Comparison of ENCODE assay signal across 9 cellular contexts in the genomic region with DNA sequence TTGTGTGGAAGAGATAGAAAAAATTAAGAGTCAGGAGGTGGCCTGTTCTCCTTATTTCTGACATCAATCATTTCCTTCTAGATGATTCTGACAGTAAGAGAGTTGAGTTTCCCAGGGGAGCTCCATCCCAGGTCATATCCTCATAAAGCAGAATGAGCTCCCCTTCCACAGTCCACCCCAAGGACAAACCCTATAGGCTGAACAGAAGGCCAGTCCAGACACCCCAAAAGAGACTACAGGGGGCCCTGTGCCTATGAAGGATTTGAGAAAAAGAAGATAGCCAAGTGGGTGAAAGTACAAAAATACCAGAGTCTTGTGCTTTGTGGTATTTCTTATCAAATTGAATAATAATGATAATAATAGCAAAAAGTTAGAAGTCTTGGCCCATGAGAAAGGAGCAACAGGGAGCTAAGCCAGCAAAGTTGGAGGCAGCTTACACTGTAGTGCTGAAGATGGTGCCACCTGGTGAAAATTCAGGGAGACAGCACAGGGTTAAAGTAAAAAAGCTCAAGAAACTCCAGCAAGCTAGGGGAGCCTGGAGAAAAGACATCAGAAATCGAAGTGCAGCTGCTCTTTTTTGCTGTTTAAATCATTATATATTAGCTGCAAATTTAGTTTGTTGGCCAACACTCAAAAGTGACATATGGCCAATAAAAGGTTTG. TPM values are rescaled to one million over a fixed set of nuclear protein-coding genes. Genes with fewer than 3 reads are reported as not detected.
DNase-seq lines count a peak whose midpoint lies in the region; ATAC-seq and TF ChIP-seq lines count a peak whose summit lies in the region.
"Had no signal": no experiment of that assay in that cellular context is flagged by ENCODE, and none has a peak within 500 bp of the region (broad histone marks: within the 10 kb centered on the region; RNA-seq: fewer than 3 reads in every experiment).

No MANE protein-coding gene starts in this region.

- H3K27ac ChIP-seq in AG04450 (ENCODE audit: low read depth, low read length) (no peak overlapping the region), GM23338 (ENCODE audit: low read depth) (no peak overlapping the region), thyroid gland (no peak overlapping the region), adrenal gland (no peak overlapping the region)

- H3K27me3 ChIP-seq in AG04450 (ENCODE audit: control insufficient read depth, insufficient read depth, low read length) (peaks cover 4% of the 10 kb centered on the region), GM23338 (ENCODE audit: insufficient read depth) (no peaks in the 10 kb centered on the region), thyroid gland (no peaks in the 10 kb centered on the region), adrenal gland (peaks cover 3% of the 10 kb centered on the region)

- H3K27ac Mint-ChIP-seq in GM23338 (no peak overlapping the region), endothelial cell (ENCODE audit: unreplicated experiment) (no peak overlapping the region), T-cell (no peak overlapping the region)
- H3K27ac Mint-ChIP-seq: activated naive CD4-positive, alpha-beta T cell treated with anti-CD3 and anti-CD28 coated beads, Interleukin-2, amount 50 U/mL, for 24 hours had no signal

- ATAC-seq in GM23338 (peak; percentile 95), T-cell (replicated peaks in 1 of 4) (no peak)

- H3K4me2 ChIP-seq in GM23338, result no peak overlapping the region

- H3K4me1 Mint-ChIP-seq in GM23338 (peaks cover 2% of the 10 kb centered on the region; the same call in 2 of the 3 replicates), endothelial cell (ENCODE audit: unreplicated experiment) (no peaks in the 10 kb centered on the region), T-cell (no peaks in the 10 kb centered on the region)
- H3K4me1 Mint-ChIP-seq: activated naive CD4-positive, alpha-beta T cell treated with anti-CD3 and anti-CD28 coated beads, Interleukin-2, amount 50 U/mL, for 24 hours had no signal

- CTCF ChIA-PET in AG04450 (lab: Charles Lee) (interaction anchor here (0.6 to 4.4 kb wide), 20 partner anchors 8 to 895 kb away, joined by 3 to 80 read pairs (median 3); no protein-coding TSS in a partner anchor), T-cell (lab: Charles Lee) (no interaction called here)

- H3K27me3 Mint-ChIP-seq in GM23338 (ENCODE audit: insufficient read depth, low read depth, poor library complexity) (no peaks in the 10 kb centered on the region), endothelial cell (ENCODE audit: unreplicated experiment) (no peaks in the 10 kb centered on the region), T-cell (peaks cover 3 to 7% of the 10 kb centered on the region in 2 donors)

- H3K9me3 Mint-ChIP-seq in GM23338 (peaks cover 31% of the 10 kb centered on the region), endothelial cell (ENCODE audit: unreplicated experiment) (peaks cover 5% of the 10 kb centered on the region), T-cell (no peaks in the 10 kb centered on the region)
- H3K9me3 Mint-ChIP-seq: activated naive CD4-positive, alpha-beta T cell treated with anti-CD3 and anti-CD28 coated beads, Interleukin-2, amount 50 U/mL, for 24 hours had no signal

- intact Hi-C loops in thyroid gland (cut with DNase I), result no loop called here
- intact Hi-C loops in adrenal gland (cut with DNase I), result no loop called here

- no peaks in the 10 kb centered on the region for H4K20me1 ChIP-seq in GM23338 (replicated peaks; ENCODE audit: insufficient read depth)

- H3K36me3 ChIP-seq in GM23338 (ENCODE audit: insufficient read depth) (no peaks in the 10 kb centered on the region), thyroid gland (no peaks in the 10 kb centered on the region), adrenal gland (replicated peaks in 1 of 2) (no peaks in the 10 kb centered on the region)

- TF ChIP-seq CTCF in AG04450 (IDR thresholded peaks at IDR 0.05; ENCODE audit: low read depth, low read length), result peak; percentile 67
- TF ChIP-seq CTCF in GM23338 (conservative IDR thresholded peaks at IDR 0.05; ENCODE audit: low read depth in 2 of 2), result peak; percentile 76 to 78
- peak; percentile 50 for TF ChIP-seq CTCF in endothelial cell (IDR thresholded peaks at IDR 0.05; ENCODE audit: unreplicated experiment)
- peak in 3 of 6 experiments; percentile 14 to 36 (median 31) for TF ChIP-seq CTCF in thyroid gland (IDR thresholded peaks at IDR 0.05)
- TF ChIP-seq CTCF in adrenal gland (IDR thresholded peaks at IDR 0.05), result no peak

- TF ChIP-seq POLR2A in thyroid gland (IDR thresholded peaks at IDR 0.05) (no peak), adrenal gland (IDR thresholded peaks at IDR 0.05) (no peak)

- H3K9me3 ChIP-seq in AG04450 (ENCODE audit: control insufficient read depth, insufficient read depth, low read length) (no peaks in the 10 kb centered on the region), thyroid gland (no peaks in the 10 kb centered on the region), adrenal gland (replicated peaks in 1 of 3) (no peaks in the 10 kb centered on the region)

- DNase-seq in AG04450 (ENCODE audit: low read depth, low spot score) (no peak), GM23338 (ENCODE audit: low spot score) (peak; percentile 78), NCI-H2196 treated with DMSO at 0.1 percent for 48 hours (lab: John Stamatoyannopoulos, UW; ENCODE audit: unreplicated experiment) (peak; percentile 4), endothelial cell (ENCODE audit: low spot score) (peak; percentile 23), thyroid gland (peak; percentile 3 to 9), T-cell (no peak), T1000 (lab: John Stamatoyannopoulos, UW) (no peak), adrenal gland (no peak)

- no peaks in the 10 kb centered on the region for H3K4me1 ChIP-seq in GM23338 (ENCODE audit: insufficient read depth)
- no peaks in the 10 kb centered on the region for H3K4me1 ChIP-seq in thyroid gland
- no peaks in the 10 kb centered on the region for H3K4me1 ChIP-seq in adrenal gland (replicated peaks in 1 of 2)

- POLR2A ChIA-PET in AG04450 (lab: Yijun Ruan, JAX), result interaction anchor here (0.7 kb wide), 1 partner anchor 889 kb away, joined by 3 read pairs; no protein-coding TSS in a partner anchor
- POLR2A ChIA-PET in T-cell (lab: Charles Lee), result no interaction called here

- H3K4me3 Mint-ChIP-seq in GM23338, result no peak overlapping the region
- no peak overlapping the region for H3K4me3 Mint-ChIP-seq in endothelial cell (ENCODE audit: unreplicated experiment)
- no peak overlapping the region for H3K4me3 Mint-ChIP-seq in T-cell
- H3K4me3 Mint-ChIP-seq: activated naive CD4-positive, alpha-beta T cell treated with anti-CD3 and anti-CD28 coated beads, Interleukin-2, amount 50 U/mL, for 24 hours had no signal

- no peak overlapping the region for H3K4me3 ChIP-seq in AG04450 (ENCODE audit: low read depth, low read length)
- H3K4me3 ChIP-seq in GM23338, result no peak overlapping the region
- no peak overlapping the region for H3K4me3 ChIP-seq in thyroid gland (replicated peaks in 1 of 3)
- no peak overlapping the region for H3K4me3 ChIP-seq in adrenal gland

- H3K79me2 ChIP-seq in GM23338 (replicated peaks; ENCODE audit: insufficient read depth), result no peaks in the 10 kb centered on the region

- H3K36me3 Mint-ChIP-seq in GM23338 (ENCODE audit: low read depth), result peaks cover 18% of the 10 kb centered on the region
- peaks cover 5% of the 10 kb centered on the region for H3K36me3 Mint-ChIP-seq in endothelial cell (ENCODE audit: low read depth, unreplicated experiment)
- H3K36me3 Mint-ChIP-seq in T-cell, result no peaks in the 10 kb centered on the region
- H3K36me3 Mint-ChIP-seq: activated naive CD4-positive, alpha-beta T cell treated with anti-CD3 and anti-CD28 coated beads, Interleukin-2, amount 50 U/mL, for 24 hours had no signal

- H3F3A ChIP-seq in GM23338 (replicated peaks; ENCODE audit: low read depth), result no peaks in the 10 kb centered on the region

- 42 to 49% methylated on average over 1 of the region's 1 CpG for WGBS in thyroid gland, 2 donors
- WGBS in adrenal gland, 4 donors, result 23 to 59% (median 35%) methylated on average over 1 of the region's 1 CpG

- H3K9me2 ChIP-seq in GM23338 (ENCODE audit: insufficient read depth), result 0 out of 2 replicates have a peak, but pooled peaks cover 3% of the 10 kb centered on the region

- no peak overlapping the region for H2AFZ ChIP-seq in GM23338

TF ChIP-seq in GM23338, 12 proteins besides CTCF, POLR2A, EP300 and RAD21 (continues in another document):
- TF ChIP-seq POLR2AphosphoS5 (IDR thresholded peaks at IDR 0.05; ENCODE audit: low read depth), result no peak
- TF ChIP-seq STAT1 (IDR thresholded peaks at IDR 0.05; ENCODE audit: unreplicated experiment), result no peak
- no peak for TF ChIP-seq EZH2phosphoT487 (IDR thresholded peaks at IDR 0.05; ENCODE audit: unreplicated experiment)
- no peak for TF ChIP-seq ZNF331 (CRISPR knock-in tag; IDR thresholded peaks at IDR 0.05; ENCODE audit: low read depth)
- TF ChIP-seq, protein P1, sequence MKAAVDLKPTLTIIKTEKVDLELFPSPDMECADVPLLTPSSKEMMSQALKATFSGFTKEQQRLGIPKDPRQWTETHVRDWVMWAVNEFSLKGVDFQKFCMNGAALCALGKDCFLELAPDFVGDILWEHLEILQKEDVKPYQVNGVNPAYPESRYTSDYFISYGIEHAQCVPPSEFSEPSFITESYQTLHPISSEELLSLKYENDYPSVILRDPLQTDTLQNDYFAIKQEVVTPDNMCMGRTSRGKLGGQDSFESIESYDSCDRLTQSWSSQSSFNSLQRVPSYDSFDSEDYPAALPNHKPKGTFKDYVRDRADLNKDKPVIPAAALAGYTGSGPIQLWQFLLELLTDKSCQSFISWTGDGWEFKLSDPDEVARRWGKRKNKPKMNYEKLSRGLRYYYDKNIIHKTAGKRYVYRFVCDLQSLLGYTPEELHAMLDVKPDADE (IDR thresholded peaks at IDR 0.05), result no peak

RNA-seq across cellular contexts. Expression of a gene that starts 35.9 kb away (rescaled TPM):
- polyA plus RNA-seq in AG04450 (2011; rRNA removed) (0.05 TPM in 1 of 2 replicates, not detected in the other), GM23338 (2016; fragmentation: Nextera tagmentation; extraction: Ambion mirVana) (0.23 and 0.39 TPM in 2 replicates), adrenal gland (under 1 TPM in 1 of 3 donors, not detected in 2; 0.34 TPM)
- polyA minus RNA-seq in AG04450 (2011; rRNA and poly(A)+ RNA removed), result not detected in 2 replicates
- not detected in 2 replicates for total RNA-seq in GM23338 (2014; rRNA removed; shearing (Covaris generic))
- total RNA-seq in endothelial cell (ENCODE audit: unreplicated experiment) (not detected), thyroid gland (not detected), T-cell (not detected), adrenal gland (not detected)

Comparison
In these comparisons a context has a peak if more than half of its experiments do, and no peak if none do; other contexts are left out.
1. DNase-seq: peak in GM23338 (single experiment), NCI-H2196 treated with DMSO at 0.1 percent for 48 hours (single experiment), endothelial cell (single experiment) and thyroid gland (2 of 2); none in AG04450 (single experiment), T-cell (0 of 34), T1000 (single experiment) and adrenal gland (0 of 7).
2. CTCF ChIP-seq: peak in AG04450 (single experiment), GM23338 (2 of 2) and endothelial cell (single experiment); none in adrenal gland (0 of 6).